ENCODE assay signal across 1 cellular context in the genomic region with DNA sequence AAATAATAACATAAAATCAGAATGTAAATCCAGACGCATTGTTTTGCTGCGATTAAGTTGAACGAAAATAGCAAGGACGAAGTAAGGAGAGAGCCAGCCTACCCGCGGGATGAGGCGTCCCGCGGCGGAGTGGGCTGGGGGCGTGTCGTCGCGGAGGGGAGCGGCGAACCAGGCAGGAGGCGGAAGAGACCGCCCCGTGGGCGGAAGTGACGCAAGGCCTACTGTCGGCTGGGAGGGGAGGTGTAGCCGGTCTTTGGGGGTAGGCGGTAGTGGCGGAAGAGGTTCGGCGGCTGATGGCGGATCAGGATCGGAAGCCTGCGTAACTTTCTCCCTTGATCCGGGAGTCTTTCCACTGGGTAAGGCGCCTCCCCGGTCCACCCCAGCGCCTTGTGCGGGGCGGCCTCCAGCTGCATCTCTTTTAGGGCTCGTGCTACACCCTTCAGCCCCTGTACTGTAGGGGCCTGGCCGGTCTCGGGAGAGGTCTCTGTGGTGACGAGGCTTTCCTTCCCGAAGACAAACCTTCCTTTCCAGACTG.
A peak's percentile ranks its signal among the peaks of the same experiment; 100 is the strongest.
TF ChIP-seq lines count a peak whose summit lies in the region.

A gene (plus strand): TSS at position 249 of the 535 bp plus-strand sequence. CDS start 8,363 bp downstream, outside the sequence.

TF ChIP-seq in K562, 482 proteins besides CTCF, POLR2A, EP300 and RAD21 (continued from another document and continues in another):
- TF ChIP-seq SAFB (IDR thresholded peaks at IDR 0.05; ENCODE audit: borderline replicate concordance, low read depth, low read length) (peak; percentile 83), CREB1 (IDR thresholded peaks at IDR 0.05) (peak; percentile 89), CREB1 (CRISPR knock-in tag; IDR thresholded peaks at IDR 0.05) (peak; percentile 90), GATAD2B (IDR thresholded peaks at IDR 0.05; ENCODE audit: borderline replicate concordance) (peak; percentile 15; the same call in 1 of the 2 replicates), ESRRA (IDR thresholded peaks at IDR 0.05; ENCODE audit: borderline replicate concordance, low read depth) (peak; percentile 25; the same call in 1 of the 2 replicates), FOXM1 (IDR thresholded peaks at IDR 0.05; ENCODE audit: low read depth) (no peak), FOXM1 (CRISPR knock-in tag; IDR thresholded peaks at IDR 0.05; ENCODE audit: low read depth) (no peak), SAP30 (IDR thresholded peaks at IDR 0.05; ENCODE audit: borderline replicate concordance, insufficient read depth, low read depth, low read length, poor library complexity, severe bottlenecking) (peak; percentile 9), MAFG (tag; conservative IDR thresholded peaks at IDR 0.05) (no peak), POLR2G (IDR thresholded peaks at IDR 0.05; ENCODE audit: low read depth, low read length) (peak; percentile 91), LARP7 (IDR thresholded peaks at IDR 0.05) (no peak), ZC3H11A (IDR thresholded peaks at IDR 0.05; ENCODE audit: low read depth, low read length) (no peak), SRSF1 (IDR thresholded peaks at IDR 0.05; ENCODE audit: low read depth, low read length) (no peak), FOXA3 (CRISPR knock-in tag; conservative IDR thresholded peaks at IDR 0.05 in 1 of 2, IDR thresholded peaks at IDR 0.05 in 1 of 2) (no peak), KDM5B (IDR thresholded peaks at IDR 0.05; ENCODE audit: insufficient replicate concordance, low read depth, low read length) (peak; percentile 94), SUPT5H (IDR thresholded peaks at IDR 0.05) (peak; percentile 92), NFIC (IDR thresholded peaks at IDR 0.05) (no peak; the same call in none of the 2 replicates), CHD1 (IDR thresholded peaks at IDR 0.05; ENCODE audit: low read length) (no peak), RBM34 (IDR thresholded peaks at IDR 0.05; ENCODE audit: borderline replicate concordance, insufficient read depth, low read length) (no peak), HDAC6 (IDR thresholded peaks at IDR 0.05; ENCODE audit: low read depth, low read length) (no peak), TBP (optimal IDR thresholded peaks at IDR 0.05; ENCODE audit: low read depth, low read length) (peak; percentile 59), ZNF408 (CRISPR knock-in tag; IDR thresholded peaks at IDR 0.05; ENCODE audit: low read depth) (no peak), CBX3 (IDR thresholded peaks at IDR 0.05; ENCODE audit: borderline replicate concordance in 1 of 2, low read length in 2 of 2) (0 out of 3 replicates have a peak, but pooled peaks of 1 of the 2 experiments have one; percentile 2), PHF20 (IDR thresholded peaks at IDR 0.05; ENCODE audit: partially characterized antibody) (peak; percentile 47), GABPB1 (CRISPR knock-in tag; IDR thresholded peaks at IDR 0.05) (peak; percentile 96), HMGN3 (IDR thresholded peaks at IDR 0.05; ENCODE audit: borderline replicate concordance, extremely low read depth, insufficient read length, low read depth, low read length) (peak; percentile 39), MTF1 (CRISPR knock-in tag; IDR thresholded peaks at IDR 0.05; ENCODE audit: borderline replicate concordance) (no peak), ZNF263 (CRISPR knock-in tag; IDR thresholded peaks at IDR 0.05; ENCODE audit: borderline replicate concordance) (peak; percentile 46; the same call in 1 of the 2 replicates)
- TF ChIP-seq, protein P1, sequence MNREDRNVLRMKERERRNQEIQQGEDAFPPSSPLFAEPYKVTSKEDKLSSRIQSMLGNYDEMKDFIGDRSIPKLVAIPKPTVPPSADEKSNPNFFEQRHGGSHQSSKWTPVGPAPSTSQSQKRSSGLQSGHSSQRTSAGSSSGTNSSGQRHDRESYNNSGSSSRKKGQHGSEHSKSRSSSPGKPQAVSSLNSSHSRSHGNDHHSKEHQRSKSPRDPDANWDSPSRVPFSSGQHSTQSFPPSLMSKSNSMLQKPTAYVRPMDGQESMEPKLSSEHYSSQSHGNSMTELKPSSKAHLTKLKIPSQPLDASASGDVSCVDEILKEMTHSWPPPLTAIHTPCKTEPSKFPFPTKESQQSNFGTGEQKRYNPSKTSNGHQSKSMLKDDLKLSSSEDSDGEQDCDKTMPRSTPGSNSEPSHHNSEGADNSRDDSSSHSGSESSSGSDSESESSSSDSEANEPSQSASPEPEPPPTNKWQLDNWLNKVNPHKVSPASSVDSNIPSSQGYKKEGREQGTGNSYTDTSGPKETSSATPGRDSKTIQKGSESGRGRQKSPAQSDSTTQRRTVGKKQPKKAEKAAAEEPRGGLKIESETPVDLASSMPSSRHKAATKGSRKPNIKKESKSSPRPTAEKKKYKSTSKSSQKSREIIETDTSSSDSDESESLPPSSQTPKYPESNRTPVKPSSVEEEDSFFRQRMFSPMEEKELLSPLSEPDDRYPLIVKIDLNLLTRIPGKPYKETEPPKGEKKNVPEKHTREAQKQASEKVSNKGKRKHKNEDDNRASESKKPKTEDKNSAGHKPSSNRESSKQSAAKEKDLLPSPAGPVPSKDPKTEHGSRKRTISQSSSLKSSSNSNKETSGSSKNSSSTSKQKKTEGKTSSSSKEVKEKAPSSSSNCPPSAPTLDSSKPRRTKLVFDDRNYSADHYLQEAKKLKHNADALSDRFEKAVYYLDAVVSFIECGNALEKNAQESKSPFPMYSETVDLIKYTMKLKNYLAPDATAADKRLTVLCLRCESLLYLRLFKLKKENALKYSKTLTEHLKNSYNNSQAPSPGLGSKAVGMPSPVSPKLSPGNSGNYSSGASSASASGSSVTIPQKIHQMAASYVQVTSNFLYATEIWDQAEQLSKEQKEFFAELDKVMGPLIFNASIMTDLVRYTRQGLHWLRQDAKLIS (CRISPR knock-in tag; IDR thresholded peaks at IDR 0.05): peak; percentile 67; the same call in 1 of the 2 replicates
- TF ChIP-seq, protein P2, sequence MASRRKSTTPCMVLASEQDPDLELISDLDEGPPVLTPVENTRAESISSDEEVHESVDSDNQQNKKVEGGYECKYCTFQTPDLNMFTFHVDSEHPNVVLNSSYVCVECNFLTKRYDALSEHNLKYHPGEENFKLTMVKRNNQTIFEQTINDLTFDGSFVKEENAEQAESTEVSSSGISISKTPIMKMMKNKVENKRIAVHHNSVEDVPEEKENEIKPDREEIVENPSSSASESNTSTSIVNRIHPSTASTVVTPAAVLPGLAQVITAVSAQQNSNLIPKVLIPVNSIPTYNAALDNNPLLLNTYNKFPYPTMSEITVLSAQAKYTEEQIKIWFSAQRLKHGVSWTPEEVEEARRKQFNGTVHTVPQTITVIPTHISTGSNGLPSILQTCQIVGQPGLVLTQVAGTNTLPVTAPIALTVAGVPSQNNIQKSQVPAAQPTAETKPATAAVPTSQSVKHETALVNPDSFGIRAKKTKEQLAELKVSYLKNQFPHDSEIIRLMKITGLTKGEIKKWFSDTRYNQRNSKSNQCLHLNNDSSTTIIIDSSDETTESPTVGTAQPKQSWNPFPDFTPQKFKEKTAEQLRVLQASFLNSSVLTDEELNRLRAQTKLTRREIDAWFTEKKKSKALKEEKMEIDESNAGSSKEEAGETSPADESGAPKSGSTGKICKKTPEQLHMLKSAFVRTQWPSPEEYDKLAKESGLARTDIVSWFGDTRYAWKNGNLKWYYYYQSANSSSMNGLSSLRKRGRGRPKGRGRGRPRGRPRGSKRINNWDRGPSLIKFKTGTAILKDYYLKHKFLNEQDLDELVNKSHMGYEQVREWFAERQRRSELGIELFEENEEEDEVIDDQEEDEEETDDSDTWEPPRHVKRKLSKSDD (conservative IDR thresholded peaks at IDR 0.05; ENCODE audit: low read length): no peak
- TF ChIP-seq, protein P3, sequence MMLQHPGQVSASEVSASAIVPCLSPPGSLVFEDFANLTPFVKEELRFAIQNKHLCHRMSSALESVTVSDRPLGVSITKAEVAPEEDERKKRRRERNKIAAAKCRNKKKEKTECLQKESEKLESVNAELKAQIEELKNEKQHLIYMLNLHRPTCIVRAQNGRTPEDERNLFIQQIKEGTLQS (IDR thresholded peaks at IDR 0.05): peak; percentile 85
- TF ChIP-seq, protein P3 (CRISPR knock-in tag; conservative IDR thresholded peaks at IDR 0.05): no peak
- TF ChIP-seq, protein P4, sequence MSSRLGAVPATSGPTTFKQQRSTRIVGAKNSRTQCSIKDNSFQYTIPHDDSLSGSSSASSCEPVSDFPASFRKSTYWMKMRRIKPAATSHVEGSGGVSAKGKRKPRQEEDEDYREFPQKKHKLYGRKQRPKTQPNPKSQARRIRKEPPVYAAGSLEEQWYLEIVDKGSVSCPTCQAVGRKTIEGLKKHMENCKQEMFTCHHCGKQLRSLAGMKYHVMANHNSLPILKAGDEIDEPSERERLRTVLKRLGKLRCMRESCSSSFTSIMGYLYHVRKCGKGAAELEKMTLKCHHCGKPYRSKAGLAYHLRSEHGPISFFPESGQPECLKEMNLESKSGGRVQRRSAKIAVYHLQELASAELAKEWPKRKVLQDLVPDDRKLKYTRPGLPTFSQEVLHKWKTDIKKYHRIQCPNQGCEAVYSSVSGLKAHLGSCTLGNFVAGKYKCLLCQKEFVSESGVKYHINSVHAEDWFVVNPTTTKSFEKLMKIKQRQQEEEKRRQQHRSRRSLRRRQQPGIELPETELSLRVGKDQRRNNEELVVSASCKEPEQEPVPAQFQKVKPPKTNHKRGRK (tag; IDR thresholded peaks at IDR 0.05): no peak
- TF ChIP-seq, protein P5, sequence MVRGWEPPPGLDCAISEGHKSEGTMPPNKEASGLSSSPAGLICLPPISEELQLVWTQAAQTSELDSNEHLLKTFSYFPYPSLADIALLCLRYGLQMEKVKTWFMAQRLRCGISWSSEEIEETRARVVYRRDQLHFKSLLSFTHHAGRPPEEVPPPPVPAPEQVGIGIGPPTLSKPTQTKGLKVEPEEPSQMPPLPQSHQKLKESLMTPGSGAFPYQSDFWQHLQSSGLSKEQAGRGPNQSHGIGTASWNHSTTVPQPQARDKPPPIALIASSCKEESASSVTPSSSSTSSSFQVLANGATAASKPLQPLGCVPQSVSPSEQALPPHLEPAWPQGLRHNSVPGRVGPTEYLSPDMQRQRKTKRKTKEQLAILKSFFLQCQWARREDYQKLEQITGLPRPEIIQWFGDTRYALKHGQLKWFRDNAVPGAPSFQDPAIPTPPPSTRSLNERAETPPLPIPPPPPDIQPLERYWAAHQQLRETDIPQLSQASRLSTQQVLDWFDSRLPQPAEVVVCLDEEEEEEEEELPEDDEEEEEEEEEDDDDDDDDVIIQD (CRISPR knock-in tag; IDR thresholded peaks at IDR 0.05): 0 out of 2 replicates have a peak, but pooled peaks have one; percentile 11
- TF ChIP-seq, protein P6, sequence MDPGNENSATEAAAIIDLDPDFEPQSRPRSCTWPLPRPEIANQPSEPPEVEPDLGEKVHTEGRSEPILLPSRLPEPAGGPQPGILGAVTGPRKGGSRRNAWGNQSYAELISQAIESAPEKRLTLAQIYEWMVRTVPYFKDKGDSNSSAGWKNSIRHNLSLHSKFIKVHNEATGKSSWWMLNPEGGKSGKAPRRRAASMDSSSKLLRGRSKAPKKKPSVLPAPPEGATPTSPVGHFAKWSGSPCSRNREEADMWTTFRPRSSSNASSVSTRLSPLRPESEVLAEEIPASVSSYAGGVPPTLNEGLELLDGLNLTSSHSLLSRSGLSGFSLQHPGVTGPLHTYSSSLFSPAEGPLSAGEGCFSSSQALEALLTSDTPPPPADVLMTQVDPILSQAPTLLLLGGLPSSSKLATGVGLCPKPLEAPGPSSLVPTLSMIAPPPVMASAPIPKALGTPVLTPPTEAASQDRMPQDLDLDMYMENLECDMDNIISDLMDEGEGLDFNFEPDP (CRISPR knock-in tag; IDR thresholded peaks at IDR 0.05): no peak
- TF ChIP-seq, protein P7, sequence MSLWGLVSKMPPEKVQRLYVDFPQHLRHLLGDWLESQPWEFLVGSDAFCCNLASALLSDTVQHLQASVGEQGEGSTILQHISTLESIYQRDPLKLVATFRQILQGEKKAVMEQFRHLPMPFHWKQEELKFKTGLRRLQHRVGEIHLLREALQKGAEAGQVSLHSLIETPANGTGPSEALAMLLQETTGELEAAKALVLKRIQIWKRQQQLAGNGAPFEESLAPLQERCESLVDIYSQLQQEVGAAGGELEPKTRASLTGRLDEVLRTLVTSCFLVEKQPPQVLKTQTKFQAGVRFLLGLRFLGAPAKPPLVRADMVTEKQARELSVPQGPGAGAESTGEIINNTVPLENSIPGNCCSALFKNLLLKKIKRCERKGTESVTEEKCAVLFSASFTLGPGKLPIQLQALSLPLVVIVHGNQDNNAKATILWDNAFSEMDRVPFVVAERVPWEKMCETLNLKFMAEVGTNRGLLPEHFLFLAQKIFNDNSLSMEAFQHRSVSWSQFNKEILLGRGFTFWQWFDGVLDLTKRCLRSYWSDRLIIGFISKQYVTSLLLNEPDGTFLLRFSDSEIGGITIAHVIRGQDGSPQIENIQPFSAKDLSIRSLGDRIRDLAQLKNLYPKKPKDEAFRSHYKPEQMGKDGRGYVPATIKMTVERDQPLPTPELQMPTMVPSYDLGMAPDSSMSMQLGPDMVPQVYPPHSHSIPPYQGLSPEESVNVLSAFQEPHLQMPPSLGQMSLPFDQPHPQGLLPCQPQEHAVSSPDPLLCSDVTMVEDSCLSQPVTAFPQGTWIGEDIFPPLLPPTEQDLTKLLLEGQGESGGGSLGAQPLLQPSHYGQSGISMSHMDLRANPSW (CRISPR knock-in tag; IDR thresholded peaks at IDR 0.05): no peak
- TF ChIP-seq, protein P8, sequence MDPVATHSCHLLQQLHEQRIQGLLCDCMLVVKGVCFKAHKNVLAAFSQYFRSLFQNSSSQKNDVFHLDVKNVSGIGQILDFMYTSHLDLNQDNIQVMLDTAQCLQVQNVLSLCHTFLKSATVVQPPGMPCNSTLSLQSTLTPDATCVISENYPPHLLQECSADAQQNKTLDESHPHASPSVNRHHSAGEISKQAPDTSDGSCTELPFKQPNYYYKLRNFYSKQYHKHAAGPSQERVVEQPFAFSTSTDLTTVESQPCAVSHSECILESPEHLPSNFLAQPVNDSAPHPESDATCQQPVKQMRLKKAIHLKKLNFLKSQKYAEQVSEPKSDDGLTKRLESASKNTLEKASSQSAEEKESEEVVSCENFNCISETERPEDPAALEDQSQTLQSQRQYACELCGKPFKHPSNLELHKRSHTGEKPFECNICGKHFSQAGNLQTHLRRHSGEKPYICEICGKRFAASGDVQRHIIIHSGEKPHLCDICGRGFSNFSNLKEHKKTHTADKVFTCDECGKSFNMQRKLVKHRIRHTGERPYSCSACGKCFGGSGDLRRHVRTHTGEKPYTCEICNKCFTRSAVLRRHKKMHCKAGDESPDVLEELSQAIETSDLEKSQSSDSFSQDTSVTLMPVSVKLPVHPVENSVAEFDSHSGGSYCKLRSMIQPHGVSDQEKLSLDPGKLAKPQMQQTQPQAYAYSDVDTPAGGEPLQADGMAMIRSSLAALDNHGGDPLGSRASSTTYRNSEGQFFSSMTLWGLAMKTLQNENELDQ (CRISPR knock-in tag; IDR thresholded peaks at IDR 0.05; ENCODE audit: borderline replicate concordance): no peak
- TF ChIP-seq, protein P9, sequence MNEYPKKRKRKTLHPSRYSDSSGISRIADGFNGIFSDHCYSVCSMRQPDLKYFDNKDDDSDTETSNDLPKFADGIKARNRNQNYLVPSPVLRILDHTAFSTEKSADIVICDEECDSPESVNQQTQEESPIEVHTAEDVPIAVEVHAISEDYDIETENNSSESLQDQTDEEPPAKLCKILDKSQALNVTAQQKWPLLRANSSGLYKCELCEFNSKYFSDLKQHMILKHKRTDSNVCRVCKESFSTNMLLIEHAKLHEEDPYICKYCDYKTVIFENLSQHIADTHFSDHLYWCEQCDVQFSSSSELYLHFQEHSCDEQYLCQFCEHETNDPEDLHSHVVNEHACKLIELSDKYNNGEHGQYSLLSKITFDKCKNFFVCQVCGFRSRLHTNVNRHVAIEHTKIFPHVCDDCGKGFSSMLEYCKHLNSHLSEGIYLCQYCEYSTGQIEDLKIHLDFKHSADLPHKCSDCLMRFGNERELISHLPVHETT (CRISPR knock-in tag; conservative IDR thresholded peaks at IDR 0.05 in 1 of 2, IDR thresholded peaks at IDR 0.05 in 1 of 2): no peak
